In genomic region chr14:91254456-91254855, GRCh38 we compare ENCODE assay signal across 12 cellular contexts. TPM values are rescaled to one million over a fixed set of nuclear protein-coding genes. Genes with fewer than 3 reads are reported as not detected.
A peak's percentile ranks its signal among the peaks of the same experiment; 100 is the strongest.
DNase-seq lines count a peak whose midpoint lies in the region; ATAC-seq and TF ChIP-seq lines count a peak whose summit lies in the region.
"Had no signal": no experiment of that assay in that cellular context is flagged by ENCODE, and none has a peak within 500 bp of the region (broad histone marks: within the 10 kb centered on the region; RNA-seq: fewer than 3 reads in every experiment).

No MANE protein-coding gene starts in this region.

- no peak overlapping the region for H3K4ac ChIP-seq in IMR-90 (ENCODE audit: low read depth, low read length)

- no peak overlapping the region for H3K27ac ChIP-seq in IMR-90 (ENCODE audit: insufficient read depth, low read length)

- H3K27me3 Mint-ChIP-seq in CD14-positive monocyte (ENCODE audit: low read depth in 3 of 3), result peaks cover 31 to 55% (median 42%) of the 10 kb centered on the region in 3 donors
- no peaks in the 10 kb centered on the region for H3K27me3 Mint-ChIP-seq in activated T-cell treated with anti-CD3 and anti-CD28 coated beads, Interleukin-2, amount 50 U/mL, for 72 hours (ENCODE audit: low read depth)
- H3K27me3 Mint-ChIP-seq in natural killer cell treated with Interleukin-12 subunit alpha and Interleukin-12 subunit beta and Interleukin-15 and Interleukin-18, amount 100 ng/mL, for 72 hours, result no peaks in the 10 kb centered on the region

- TF ChIP-seq RAD21 in IMR-90 (IDR thresholded peaks at IDR 0.05; ENCODE audit: low read length), result no peak

- peaks cover 0 to 4% of the 10 kb centered on the region in 2 donors for H3K36me3 Mint-ChIP-seq in CD14-positive monocyte
- peaks cover 3 to 5% of the 10 kb centered on the region in 2 donors for H3K36me3 Mint-ChIP-seq in activated T-cell treated with anti-CD3 and anti-CD28 coated beads, Interleukin-2, amount 50 U/mL, for 72 hours (ENCODE audit: insufficient read depth in 2 of 2)
- no peaks in the 10 kb centered on the region for H3K36me3 Mint-ChIP-seq in natural killer cell treated with Interleukin-12 subunit alpha and Interleukin-12 subunit beta and Interleukin-15 and Interleukin-18, amount 100 ng/mL, for 72 hours

- 0 out of 2 replicates have a peak, but pooled peaks cover 5% of the 10 kb centered on the region for H3K9me1 ChIP-seq in IMR-90 (ENCODE audit: insufficient read depth, low read length)

- no peak for DNase-seq in CD14-positive monocyte (ENCODE audit: low spot score)
- DNase-seq in IMR-90, result no peak
- peak in 1 of 2 donors; percentile 27 for DNase-seq in activated T-cell treated with anti-CD3 and anti-CD28 coated beads, Interleukin-2, amount 50 U/mL, for 72 hours
- no peak for DNase-seq in natural killer cell treated with Interleukin-12 subunit alpha and Interleukin-12 subunit beta and Interleukin-15 and Interleukin-18, amount 100 ng/mL, for 72 hours (ENCODE audit: low spot score)
- no peak for DNase-seq in amygdala (lab: John Stamatoyannopoulos, UW)
- no peak for DNase-seq in A172 (ENCODE audit: low spot score)
- DNase-seq: hippocampal formation; NCI-H1436 treated with DMSO at 0.1 percent for 48 hours; small intestine; stimulated activated CD8-positive, alpha-beta memory T cell treated with anti-CD3 and anti-CD28 coated beads, Interleukin-4, amount 100 ng/mL, for 48 hours had no signal

- H4K8ac ChIP-seq in IMR-90 (ENCODE audit: low read depth in 2 of 2, low read length in 2 of 2), result no peak overlapping the region

- no peak overlapping the region for H2BK120ac ChIP-seq in IMR-90 (ENCODE audit: low read depth, low read length)

- H4K5ac ChIP-seq in IMR-90 (ENCODE audit: low read depth, low read length), result no peak overlapping the region

- H3K4me3 Mint-ChIP-seq in CD14-positive monocyte, result peak overlapping the region; percentile 70 to 80
- H3K4me3 Mint-ChIP-seq in activated T-cell treated with anti-CD3 and anti-CD28 coated beads, Interleukin-2, amount 50 U/mL, for 72 hours, result peak overlapping the region; percentile 59 to 75
- H3K4me3 Mint-ChIP-seq in natural killer cell treated with Interleukin-12 subunit alpha and Interleukin-12 subunit beta and Interleukin-15 and Interleukin-18, amount 100 ng/mL, for 72 hours, result peak overlapping the region; percentile 76

- H3K23ac ChIP-seq in IMR-90 (ENCODE audit: low read depth, low read length), result no peak overlapping the region

- intact Hi-C loops in CD14-positive monocyte (cut with micrococcal nuclease), result no loop called here
- intact Hi-C loops in IMR-90 (cut with micrococcal nuclease), result no loop called here

- CTCF ChIA-PET in IMR-90 (lab: Yijun Ruan, JAX), result no interaction called here

- H4K91ac ChIP-seq in IMR-90 (ENCODE audit: insufficient read depth, low read depth, low read length), result no peak overlapping the region

- no peak for TF ChIP-seq POLR2A in IMR-90 (IDR thresholded peaks at IDR 0.05; ENCODE audit: low read depth, low read length)

- no peaks in the 10 kb centered on the region for H4K20me1 ChIP-seq in IMR-90 (ENCODE audit: insufficient read depth, low read length)

- no peak overlapping the region for H3K14ac ChIP-seq in IMR-90 (replicated peaks; ENCODE audit: low read depth, low read length)

- no peaks in the 10 kb centered on the region for H3K9me3 ChIP-seq in IMR-90 (ENCODE audit: control insufficient read depth, insufficient read depth, low read length)

- ATAC-seq in IMR-90 (ENCODE audit: low read depth) (no peak), HG02678 (IDR thresholded peaks at IDR 0.05; ENCODE audit: unreplicated experiment) (no peak), HG02798 (IDR thresholded peaks at IDR 0.05; ENCODE audit: poor library complexity, unreplicated experiment) (no peak)
- peak in 1 of 2 donors; percentile 18 for ATAC-seq in activated T-cell treated with anti-CD3 and anti-CD28 coated beads, Interleukin-2, amount 50 U/mL, for 72 hours (replicated peaks in 1 of 2)
- ATAC-seq in natural killer cell treated with Interleukin-12 subunit alpha and Interleukin-12 subunit beta and Interleukin-15 and Interleukin-18, amount 100 ng/mL, for 72 hours, result peak in 1 of 2 donors; percentile 47

- no peak overlapping the region for H3K27ac Mint-ChIP-seq in CD14-positive monocyte
- H3K27ac Mint-ChIP-seq in activated T-cell treated with anti-CD3 and anti-CD28 coated beads, Interleukin-2, amount 50 U/mL, for 72 hours, result peak overlapping the region; percentile 70
- peak overlapping the region; percentile 69 to 71 for H3K27ac Mint-ChIP-seq in natural killer cell treated with Interleukin-12 subunit alpha and Interleukin-12 subunit beta and Interleukin-15 and Interleukin-18, amount 100 ng/mL, for 72 hours

- H3K4me1 ChIP-seq in IMR-90 (ENCODE audit: control insufficient read depth, insufficient read depth, low read length), result peaks cover 2% of the 10 kb centered on the region; the same call in 1 of the 2 replicates

- H3K36me3 ChIP-seq in IMR-90 (ENCODE audit: control insufficient read depth, insufficient read depth, low read length), result no peaks in the 10 kb centered on the region

- POLR2A ChIA-PET in IMR-90 (lab: Charles Lee; ENCODE audit: unreplicated experiment), result no interaction called here

- no peak overlapping the region for H3K4me3 ChIP-seq in IMR-90 (ENCODE audit: insufficient read depth, low read depth, low read length)

- H2AK5ac ChIP-seq in IMR-90 (ENCODE audit: low read depth, low read length), result no peak overlapping the region

- no CpG with 5 or more reads among the region's 3 CpGs for WGBS in IMR-90 (ENCODE audit: extremely low coverage in 2 of 2, insufficient read length in 1 of 2), 2 experiments

- no peak overlapping the region for H3K18ac ChIP-seq in IMR-90 (ENCODE audit: low read depth, low read length)

- H2BK5ac ChIP-seq in IMR-90 (ENCODE audit: low read depth, low read length, poor library complexity, severe bottlenecking), result no peak overlapping the region

- H2AK9ac ChIP-seq in IMR-90 (replicated peaks; ENCODE audit: low read depth, low read length, poor library complexity), result no peak overlapping the region

- H3K79me1 ChIP-seq in IMR-90 (ENCODE audit: low read depth in 1 of 2, low read length in 2 of 2), result no peaks in the 10 kb centered on the region

- peaks cover 31% of the 10 kb centered on the region for H3K4me1 Mint-ChIP-seq in CD14-positive monocyte
- H3K4me1 Mint-ChIP-seq in activated T-cell treated with anti-CD3 and anti-CD28 coated beads, Interleukin-2, amount 50 U/mL, for 72 hours (ENCODE audit: low read depth), result peaks cover 81% of the 10 kb centered on the region
- peaks cover 61 to 71% of the 10 kb centered on the region in 2 donors for H3K4me1 Mint-ChIP-seq in natural killer cell treated with Interleukin-12 subunit alpha and Interleukin-12 subunit beta and Interleukin-15 and Interleukin-18, amount 100 ng/mL, for 72 hours (ENCODE audit: low read depth in 2 of 2)

- H2BK15ac ChIP-seq in IMR-90 (ENCODE audit: low read depth, low read length), result no peak overlapping the region

- peaks cover 0 to 3% (median 0%) of the 10 kb centered on the region in 7 donors for H3K9me3 Mint-ChIP-seq in CD14-positive monocyte
- H3K9me3 Mint-ChIP-seq in activated T-cell treated with anti-CD3 and anti-CD28 coated beads, Interleukin-2, amount 50 U/mL, for 72 hours, result no peaks in the 10 kb centered on the region
- no peaks in the 10 kb centered on the region for H3K9me3 Mint-ChIP-seq in natural killer cell treated with Interleukin-12 subunit alpha and Interleukin-12 subunit beta and Interleukin-15 and Interleukin-18, amount 100 ng/mL, for 72 hours

- no peak overlapping the region for H2BK20ac ChIP-seq in IMR-90 (ENCODE audit: low read depth, low read length)

- in situ Hi-C loops in IMR-90 (cut with MboI; ENCODE audit: low sequenced_read_pairs), result no loop called here

- H3K9ac ChIP-seq in IMR-90 (ENCODE audit: low read depth, low read length), result no peak overlapping the region

- H2AFZ ChIP-seq in IMR-90 (replicated peaks; ENCODE audit: low read length, poor library complexity), result peak overlapping the region; percentile 33

- no peak overlapping the region for H3K4me2 ChIP-seq in IMR-90 (ENCODE audit: low read depth, low read length)

- no TSS peak for BruUV-seq in IMR-90 (replicated peaks; lab: Mats Ljungman, UMichigan)

- H3K27me3 ChIP-seq in IMR-90 (ENCODE audit: control insufficient read depth, insufficient read depth, low read length), result peaks cover 23% of the 10 kb centered on the region; the same call in 1 of the 2 replicates

- dilution Hi-C loops in IMR-90 (cut with HindIII; ENCODE audit: low sequenced_read_pairs, unreplicated experiment), result no loop called here

- H3K56ac ChIP-seq in IMR-90 (ENCODE audit: extremely low read depth, insufficient read depth, low read length), result no peak overlapping the region

- no peak for TF ChIP-seq CTCF in CD14-positive monocyte (IDR thresholded peaks at IDR 0.05)
- no peak for TF ChIP-seq CTCF in IMR-90 (conservative IDR thresholded peaks at IDR 0.05; ENCODE audit: low read depth, low read length)

TF ChIP-seq in IMR-90, 13 proteins besides CTCF, POLR2A, EP300 and RAD21 (continues in another document):
- TF ChIP-seq RCOR1 (IDR thresholded peaks at IDR 0.05; ENCODE audit: insufficient replicate concordance, low read length) (no peak), MXI1 (IDR thresholded peaks at IDR 0.05; ENCODE audit: borderline replicate concordance, low read depth, low read length) (no peak), ELK1 (IDR thresholded peaks at IDR 0.05; ENCODE audit: borderline replicate concordance, low read depth, low read length) (no peak), FOS (IDR thresholded peaks at IDR 0.05; ENCODE audit: low read depth, low read length) (no peak), NFE2L2 (IDR thresholded peaks at IDR 0.05; ENCODE audit: low read depth, low read length) (no peak), CHD1 (IDR thresholded peaks at IDR 0.05; ENCODE audit: low read depth, low read length) (no peak), RFX5 (IDR thresholded peaks at IDR 0.05; ENCODE audit: low read depth, low read length) (no peak)

RNA-seq across cellular contexts. Expression of gene GPR68, which starts 10.0 kb away (rescaled TPM):
- under 1 TPM in 1 of 2 donors, not detected in 1; 0.05 TPM for polyA plus RNA-seq in CD14-positive monocyte
- 0.28 and 0.72 TPM in 2 replicates for total RNA-seq in IMR-90 (2012; rRNA removed)
- 0.94 and 1.0 TPM in 2 replicates for polyA plus RNA-seq in IMR-90 (2012; rRNA removed)
- 0.28 and 1.3 TPM in 2 replicates for polyA plus RNA-seq in IMR-90 (2012; cell fraction: cytosol; rRNA removed)
- 0.58 and 1.4 TPM in 2 replicates for polyA plus RNA-seq in IMR-90 (2012; cell fraction: nucleus; rRNA removed; ENCODE audit: low replicate concordance)
- total RNA-seq in activated T-cell treated with anti-CD3 and anti-CD28 coated beads, Interleukin-2, amount 50 U/mL, for 72 hours, result 10 to 100 TPM; 18.9 to 19.2 TPM
- 10 to 100 TPM; 17.4 to 30.2 TPM for total RNA-seq in natural killer cell treated with Interleukin-12 subunit alpha and Interleukin-12 subunit beta and Interleukin-15 and Interleukin-18, amount 100 ng/mL, for 72 hours
- total RNA-seq in A172 (2014; rRNA removed; shearing (Covaris generic)), result 0.48 and 0.98 TPM in 2 replicates

Comparison
In these comparisons a context has a peak if more than half of its experiments do, and no peak if none do; other contexts are left out.
1. H3K27ac Mint-ChIP-seq: peak in activated T-cell treated with anti-CD3 and anti-CD28 coated beads, Interleukin-2, amount 50 U/mL, for 72 hours (single experiment) and natural killer cell treated with Interleukin-12 subunit alpha and Interleukin-12 subunit beta and Interleukin-15 and Interleukin-18, amount 100 ng/mL, for 72 hours (2 of 2); none in CD14-positive monocyte (0 of 7).
2. Peak in every context shown above with its lines, with median percentiles within 50 percentile points of each other: H3K4me3 Mint-ChIP-seq.